9 cellular contexts compared by ENCODE assay signal in genomic region chr5:76473676-76474075, GRCh38.
A peak's percentile ranks its signal among the peaks of the same experiment; 100 is the strongest.
DNase-seq lines count a peak whose midpoint lies in the region; ATAC-seq, FAIRE-seq and TF ChIP-seq lines count a peak whose summit lies in the region.
"Had no signal": no experiment of that assay in that cellular context is flagged by ENCODE, and none has a peak within 500 bp of the region (broad histone marks: within the 10 kb centered on the region; RNA-seq: fewer than 3 reads in every experiment).

No MANE protein-coding gene starts in this region.

- H3K27ac ChIP-seq in thymus (ENCODE audit: low read depth) = peak overlapping the region; percentile 20

- TF ChIP-seq CTCF in lower leg skin (IDR thresholded peaks at IDR 0.05) = no peak

- H3K4me3 ChIP-seq in thymus (ENCODE audit: low read length) (no peak overlapping the region), lower leg skin (ENCODE audit: low read depth, poor library complexity, severe bottlenecking) (no peak overlapping the region)
- H3K4me3 ChIP-seq: heart left ventricle had no signal

- ATAC-seq in GM19351 (IDR thresholded peaks at IDR 0.05; ENCODE audit: unreplicated experiment) = no peak
- ATAC-seq: heart left ventricle had no signal

- H3K9me3 ChIP-seq in thymus (ENCODE audit: control insufficient read depth) = no peaks in the 10 kb centered on the region
- H3K9me3 ChIP-seq: heart left ventricle had no signal

- intact Hi-C loops in lower leg skin (cut with DNase I; ENCODE audit: low total_unique reads) = loop anchor here (5.0 kb wide), 1 partner anchor 406 kb away; no protein-coding TSS in a partner anchor

- peak; percentile 25 to 35 for DNase-seq in activated CD8-positive, alpha-beta memory T cell treated with anti-CD3 and anti-CD28 coated beads for 1 hour (ENCODE audit: extremely low read depth in 1 of 2, low read depth in 1 of 2)
- DNase-seq in activated CD8-positive, alpha-beta memory T cell treated with anti-CD3 and anti-CD28 coated beads for 24 hours = no peak
- DNase-seq in activated T-cell treated with anti-CD3 and anti-CD28 coated beads, Interleukin-2, amount 50 U/mL, for 1 hour = peak; percentile 58
- peak; percentile 30 to 33 for DNase-seq in stimulated activated CD4-positive, alpha-beta T cell treated with anti-CD3 and anti-CD28 coated beads, Interleukin-12 subunit alpha, Interleukin-12 subunit beta, amount 100 ng/mL, for 24 hours (ENCODE audit: low read depth in 2 of 2)
- DNase-seq in lower leg skin (ENCODE audit: low spot score in 2 of 2) (no peak), GM12892 (ENCODE audit: insufficient read length) (no peak)
- DNase-seq: heart left ventricle had no signal

- H3K27me3 ChIP-seq in thymus (ENCODE audit: control insufficient read depth, insufficient read depth) = no peaks in the 10 kb centered on the region
- H3K27me3 ChIP-seq: heart left ventricle had no signal

- FAIRE-seq in GM12892 (lab: Jason Lieb, UNC) = no peak

- H3K4me1 ChIP-seq in thymus (ENCODE audit: control insufficient read depth, insufficient read depth, low read length) = peaks cover 2% of the 10 kb centered on the region

- 29% methylated on average over 3 of the region's 3 CpGs for WGBS in thymus
- 72 to 88% methylated on average over 3 of the region's 3 CpGs for WGBS in lower leg skin, 2 donors

- TF ChIP-seq POLR2A in lower leg skin (IDR thresholded peaks at IDR 0.05) (no peak), GM12892 (IDR thresholded peaks at IDR 0.05; ENCODE audit: low read depth, low read length) (no peak)

- H3K36me3 ChIP-seq in thymus (ENCODE audit: control insufficient read depth, insufficient read depth) = no peaks in the 10 kb centered on the region
- H3K36me3 ChIP-seq: heart left ventricle had no signal

Comparison
In these comparisons a context has a peak if more than half of its experiments do, and no peak if none do; other contexts are left out.
1. DNase-seq: peak in activated CD8-positive, alpha-beta memory T cell treated with anti-CD3 and anti-CD28 coated beads for 1 hour (2 of 2), activated T-cell treated with anti-CD3 and anti-CD28 coated beads, Interleukin-2, amount 50 U/mL, for 1 hour (single experiment) and stimulated activated CD4-positive, alpha-beta T cell treated with anti-CD3 and anti-CD28 coated beads, Interleukin-12 subunit alpha, Interleukin-12 subunit beta, amount 100 ng/mL, for 24 hours (2 of 2); none in activated CD8-positive, alpha-beta memory T cell treated with anti-CD3 and anti-CD28 coated beads for 24 hours (single experiment), lower leg skin (0 of 2) and GM12892 (single experiment).